16 cellular contexts compared by ENCODE assay signal in genomic region chr1:2832506-2833453, GRCh38. TPM values are rescaled to one million over a fixed set of nuclear protein-coding genes. Genes with fewer than 3 reads are reported as not detected.
A peak's percentile ranks its signal among the peaks of the same experiment; 100 is the strongest.
DNase-seq lines count a peak whose midpoint lies in the region; ATAC-seq and TF ChIP-seq lines count a peak whose summit lies in the region.
"Had no signal": no experiment of that assay in that cellular context is flagged by ENCODE, and none has a peak within 500 bp of the region (broad histone marks: within the 10 kb centered on the region; RNA-seq: fewer than 3 reads in every experiment).

No MANE protein-coding gene starts in this region.

- H3K4me3 Mint-ChIP-seq in GM23338 (no peak overlapping the region), chondrocyte (ENCODE audit: unreplicated experiment) (no peak overlapping the region), neural progenitor cell (peak overlapping the region; percentile 74)
- no peak overlapping the region for H3K4me3 Mint-ChIP-seq in effector memory CD8-positive, alpha-beta T cell
- H3K4me3 Mint-ChIP-seq: CD14-positive monocyte; CD4-positive, alpha-beta memory T cell; H9 had no signal

- DNase-seq in GM23338 (ENCODE audit: low spot score) (peak; percentile 3), chondrocyte (ENCODE audit: low spot score) (peak; percentile 87), neural progenitor cell (ENCODE audit: low spot score) (no peak), DMS79 (lab: John Stamatoyannopoulos, UW) (no peak)
- no peak for DNase-seq in activated CD4-positive, CD25-positive, alpha-beta regulatory T cell treated with anti-CD3 and anti-CD28 coated beads, Interleukin-2, amount 50 U/mL, for 72 hours
- no peak for DNase-seq in effector memory CD8-positive, alpha-beta T cell
- DNase-seq: BE2C; CD4-positive, alpha-beta memory T cell; DMS153; DMS79 treated with DMSO at 0.1 percent for 48 hours; GF-D8; H9; IMR-90 had no signal

- peak; percentile 34; the same call in 1 of the 3 replicates for ATAC-seq in GM23338
- ATAC-seq in effector memory CD8-positive, alpha-beta T cell (replicated peaks): no peak

- H3K9me3 ChIP-seq in BLaER1: peaks cover 14% of the 10 kb centered on the region
- H3K9me3 ChIP-seq in neural progenitor cell (ENCODE audit: low read depth): peaks cover 6% of the 10 kb centered on the region
- H3K9me3 ChIP-seq: BE2C had no signal

- H3K4me1 Mint-ChIP-seq in GM23338 (no peaks in the 10 kb centered on the region), chondrocyte (ENCODE audit: low read depth) (no peaks in the 10 kb centered on the region), neural progenitor cell (peaks cover 10% of the 10 kb centered on the region)
- peaks cover 0 to 1% of the 10 kb centered on the region in 2 donors for H3K4me1 Mint-ChIP-seq in effector memory CD8-positive, alpha-beta T cell (ENCODE audit: low read depth in 2 of 2)
- H3K4me1 Mint-ChIP-seq: CD14-positive monocyte; CD4-positive, alpha-beta memory T cell; H9 had no signal

- H3K36me3 ChIP-seq in BLaER1: no peaks in the 10 kb centered on the region
- no peaks in the 10 kb centered on the region for H3K36me3 ChIP-seq in GM23338 (ENCODE audit: insufficient read depth)
- H3K36me3 ChIP-seq in neural progenitor cell: no peaks in the 10 kb centered on the region
- H3K36me3 ChIP-seq: BE2C had no signal

- H3K79me2 ChIP-seq in GM23338 (replicated peaks; ENCODE audit: insufficient read depth): no peaks in the 10 kb centered on the region
- no peaks in the 10 kb centered on the region for H3K79me2 ChIP-seq in neural progenitor cell (ENCODE audit: low read depth)

- H3K27me3 Mint-ChIP-seq in GM23338 (ENCODE audit: insufficient read depth, low read depth, poor library complexity) (peaks cover 7% of the 10 kb centered on the region), chondrocyte (ENCODE audit: low read depth) (no peaks in the 10 kb centered on the region), neural progenitor cell (ENCODE audit: insufficient read depth, low read depth) (peaks cover 5% of the 10 kb centered on the region)
- H3K27me3 Mint-ChIP-seq in effector memory CD8-positive, alpha-beta T cell: peaks cover 10 to 40% of the 10 kb centered on the region in 2 donors
- H3K27me3 Mint-ChIP-seq: CD4-positive, alpha-beta memory T cell had no signal

- H3K4me3 ChIP-seq in BLaER1 (no peak overlapping the region), GM23338 (no peak overlapping the region), neural progenitor cell (no peak overlapping the region)

- H3F3A ChIP-seq in GM23338 (replicated peaks; ENCODE audit: low read depth): no peaks in the 10 kb centered on the region
- no peaks in the 10 kb centered on the region for H3F3A ChIP-seq in neural progenitor cell (ENCODE audit: low read depth)

- H3K9ac ChIP-seq in BLaER1 (no peak overlapping the region), neural progenitor cell (no peak overlapping the region)

- H3K36me3 Mint-ChIP-seq in GM23338 (ENCODE audit: low read depth) (peaks cover 11% of the 10 kb centered on the region; the same call in 2 of the 3 replicates), chondrocyte (ENCODE audit: low read depth) (no peaks in the 10 kb centered on the region), neural progenitor cell (no peaks in the 10 kb centered on the region)
- peaks cover 3% of the 10 kb centered on the region for H3K36me3 Mint-ChIP-seq in effector memory CD8-positive, alpha-beta T cell (ENCODE audit: insufficient read depth)
- H3K36me3 Mint-ChIP-seq: CD14-positive monocyte; CD4-positive, alpha-beta memory T cell had no signal

- no peak overlapping the region for H2AFZ ChIP-seq in GM23338
- no peak overlapping the region for H2AFZ ChIP-seq in neural progenitor cell (replicated peaks)

- H3K9me2 ChIP-seq in GM23338 (ENCODE audit: insufficient read depth): no peaks in the 10 kb centered on the region

- no peak overlapping the region for H3K27ac ChIP-seq in BLaER1
- H3K27ac ChIP-seq in GM23338 (ENCODE audit: low read depth): no peak overlapping the region
- no peak overlapping the region for H3K27ac ChIP-seq in neural progenitor cell

- no peak overlapping the region for H3K27ac Mint-ChIP-seq in GM23338
- H3K27ac Mint-ChIP-seq in chondrocyte (ENCODE audit: unreplicated experiment): no peak overlapping the region
- no peak overlapping the region for H3K27ac Mint-ChIP-seq in neural progenitor cell
- no peak overlapping the region for H3K27ac Mint-ChIP-seq in effector memory CD8-positive, alpha-beta T cell
- H3K27ac Mint-ChIP-seq: CD14-positive monocyte, H9 had no signal

- H3K4me1 ChIP-seq in BLaER1 (peaks cover 11% of the 10 kb centered on the region), GM23338 (ENCODE audit: insufficient read depth) (no peaks in the 10 kb centered on the region), neural progenitor cell (no peaks in the 10 kb centered on the region)
- H3K4me1 ChIP-seq: BE2C had no signal

- TF ChIP-seq CTCF in GM23338 (conservative IDR thresholded peaks at IDR 0.05; ENCODE audit: low read depth in 2 of 2) (no peak), chondrocyte (IDR thresholded peaks at IDR 0.05) (no peak), neural progenitor cell (IDR thresholded peaks at IDR 0.05) (no peak)

- peak overlapping the region; percentile 31 for H3K4me2 ChIP-seq in BLaER1
- no peak overlapping the region for H3K4me2 ChIP-seq in GM23338
- H3K4me2 ChIP-seq in neural progenitor cell: no peak overlapping the region

- H3K27me3 ChIP-seq in BLaER1 (no peaks in the 10 kb centered on the region), GM23338 (ENCODE audit: insufficient read depth) (no peaks in the 10 kb centered on the region), neural progenitor cell (no peaks in the 10 kb centered on the region)
- H3K27me3 ChIP-seq: BE2C had no signal

- H4K20me1 ChIP-seq in BLaER1 (no peaks in the 10 kb centered on the region; the same call in 1 of the 2 replicates), GM23338 (replicated peaks; ENCODE audit: insufficient read depth) (no peaks in the 10 kb centered on the region), neural progenitor cell (ENCODE audit: low read depth) (no peaks in the 10 kb centered on the region)

- H3K9me3 Mint-ChIP-seq in GM23338: peaks cover 83% of the 10 kb centered on the region
- H3K9me3 Mint-ChIP-seq in chondrocyte (ENCODE audit: low read depth): peaks cover 21% of the 10 kb centered on the region
- H3K9me3 Mint-ChIP-seq in neural progenitor cell: peaks cover 9% of the 10 kb centered on the region
- no peaks in the 10 kb centered on the region for H3K9me3 Mint-ChIP-seq in effector memory CD8-positive, alpha-beta T cell

TF ChIP-seq in GM23338, 12 proteins besides CTCF, POLR2A, EP300 and RAD21:
- TF ChIP-seq ETS1 (IDR thresholded peaks at IDR 0.05) (no peak), EZH2phosphoT487 (IDR thresholded peaks at IDR 0.05; ENCODE audit: unreplicated experiment) (no peak), POLR2AphosphoS5 (IDR thresholded peaks at IDR 0.05; ENCODE audit: low read depth) (no peak), EZH2 (IDR thresholded peaks at IDR 0.05; ENCODE audit: low read depth, unreplicated experiment) (no peak)

RNA-seq across cellular contexts. Expression of gene TTC34, which starts 31.3 kb away (rescaled TPM):
- total RNA-seq in GM23338 (2014; rRNA removed; shearing (Covaris generic)): 0.31 and 0.35 TPM in 2 replicates
- 0.08 and 0.10 TPM in 2 replicates for polyA plus RNA-seq in GM23338 (2016; fragmentation: Nextera tagmentation; extraction: Ambion mirVana)
- total RNA-seq in chondrocyte: 0.60 to 1.8 TPM (median 0.67 TPM) in 3 replicates
- 0.09 and 0.87 TPM in 2 replicates for total RNA-seq in neural progenitor cell (ENCODE audit: low replicate concordance)
- total RNA-seq: A172 had no signal

Comparison
In these comparisons a context has a peak if more than half of its experiments do, and no peak if none do; other contexts are left out.
1. DNase-seq: peak in GM23338 (single experiment) and chondrocyte (single experiment); none in neural progenitor cell (single experiment), activated CD4-positive, CD25-positive, alpha-beta regulatory T cell treated with anti-CD3 and anti-CD28 coated beads, Interleukin-2, amount 50 U/mL, for 72 hours (single experiment), DMS79 (single experiment) and effector memory CD8-positive, alpha-beta T cell (0 of 3).